Comparison of ENCODE assay signal across 17 cellular contexts in genomic region chr1:34975312-34975711, GRCh38. TPM values are rescaled to one million over a fixed set of nuclear protein-coding genes. Genes with fewer than 3 reads are reported as not detected.
DNase-seq lines count a peak whose midpoint lies in the region; ATAC-seq and TF ChIP-seq lines count a peak whose summit lies in the region.
"Had no signal": no experiment of that assay in that cellular context is flagged by ENCODE, and none has a peak within 500 bp of the region (broad histone marks: within the 10 kb centered on the region; RNA-seq: fewer than 3 reads in every experiment).

No MANE protein-coding gene starts in this region.

- H3K9me3 ChIP-seq in CD4-positive, alpha-beta T cell (ENCODE audit: control insufficient read depth, low read length), result no peaks in the 10 kb centered on the region
- H3K9me3 ChIP-seq in IMR-90 (ENCODE audit: control insufficient read depth, insufficient read depth, low read length), result no peaks in the 10 kb centered on the region
- H3K9me3 ChIP-seq: Peyer's patch, SJSA1 had no signal

- POLR2A ChIA-PET in CD4-positive, alpha-beta T cell (lab: Charles Lee), result interaction anchor here (0.8 kb wide), 1 partner anchor 9 kb away, joined by 3 read pairs; no protein-coding TSS in a partner anchor
- POLR2A ChIA-PET in IMR-90 (lab: Charles Lee; ENCODE audit: unreplicated experiment), result no interaction called here

- no peak overlapping the region for H2BK15ac ChIP-seq in IMR-90 (ENCODE audit: low read depth, low read length)

- TF ChIP-seq RAD21 in IMR-90 (IDR thresholded peaks at IDR 0.05; ENCODE audit: low read length), result no peak

- H3K4me3 Mint-ChIP-seq in CD4-positive, alpha-beta T cell, result no peak overlapping the region
- H3K4me3 Mint-ChIP-seq in stimulated activated effector memory CD8-positive, alpha-beta T cell treated with anti-CD3 and anti-CD28 coated beads, Interleukin-12 subunit alpha, Interleukin-12 subunit beta, amount 100 ng/mL, for 72 hours, result no peak overlapping the region

- no peaks in the 10 kb centered on the region for H3K27me3 ChIP-seq in CD4-positive, alpha-beta T cell (ENCODE audit: control insufficient read depth, insufficient read depth, low read length)
- H3K27me3 ChIP-seq in IMR-90 (ENCODE audit: control insufficient read depth, insufficient read depth, low read length), result no peaks in the 10 kb centered on the region
- H3K27me3 ChIP-seq: Peyer's patch, SJSA1 had no signal

- H3K4me2 ChIP-seq in IMR-90 (ENCODE audit: low read depth, low read length), result no peak overlapping the region

- peaks cover 2% of the 10 kb centered on the region; the same call in 1 of the 2 replicates for H3K36me3 ChIP-seq in IMR-90 (ENCODE audit: control insufficient read depth, insufficient read depth, low read length)
- H3K36me3 ChIP-seq: Peyer's patch, SJSA1 had no signal

- H3K4me3 ChIP-seq in IMR-90 (ENCODE audit: insufficient read depth, low read depth, low read length), result no peak overlapping the region
- H3K4me3 ChIP-seq: K562, Peyer's patch, SJSA1 had no signal

- dilution Hi-C loops in IMR-90 (cut with HindIII; ENCODE audit: low sequenced_read_pairs, unreplicated experiment), result no loop called here

- H3K9ac ChIP-seq in IMR-90 (ENCODE audit: low read depth, low read length), result no peak overlapping the region

- H3K79me1 ChIP-seq in IMR-90 (ENCODE audit: low read depth in 1 of 2, low read length in 2 of 2), result no peaks in the 10 kb centered on the region

- H3K4me1 Mint-ChIP-seq in CD4-positive, alpha-beta T cell (ENCODE audit: low read depth), result peaks cover 12% of the 10 kb centered on the region
- H3K4me1 Mint-ChIP-seq in stimulated activated effector memory CD8-positive, alpha-beta T cell treated with anti-CD3 and anti-CD28 coated beads, Interleukin-12 subunit alpha, Interleukin-12 subunit beta, amount 100 ng/mL, for 72 hours, result peaks cover 21% of the 10 kb centered on the region

- TF ChIP-seq CTCF in CD4-positive, alpha-beta T cell (IDR thresholded peaks at IDR 0.05), result no peak
- no peak for TF ChIP-seq CTCF in IMR-90 (conservative IDR thresholded peaks at IDR 0.05; ENCODE audit: low read depth, low read length)

- DNase-seq in CD4-positive, alpha-beta T cell, result no peak
- DNase-seq in IMR-90 (peak; percentile 12), islet precursor cell (peak; percentile 64), mucosa of gallbladder (ENCODE audit: low spot score) (no peak)
- DNase-seq in stimulated activated effector memory CD8-positive, alpha-beta T cell treated with anti-CD3 and anti-CD28 coated beads, Interleukin-12 subunit alpha, Interleukin-12 subunit beta, amount 100 ng/mL, for 72 hours (ENCODE audit: low spot score in 2 of 2), result no peak
- no peak for DNase-seq in activated CD4-positive, alpha-beta T cell treated with anti-CD3 and anti-CD28 coated beads, Interleukin-2, amount 50 U/mL, for 1 hour
- DNase-seq: NCI-H1105; NCI-H2081; NCI-H510A; NCI-H748 treated with DMSO at 0.1 percent for 48 hours; NK-92 treated with Interleukin-12 subunit alpha and Interleukin-12 subunit beta, amount 100 ng/mL, for 24 hours; Peyer's patch had no signal

- in situ Hi-C loops in IMR-90 (cut with MboI; ENCODE audit: low sequenced_read_pairs), result no loop called here

- no peak overlapping the region for H3K14ac ChIP-seq in IMR-90 (replicated peaks; ENCODE audit: low read depth, low read length)

- no peaks in the 10 kb centered on the region for H3K9me3 Mint-ChIP-seq in CD4-positive, alpha-beta T cell
- H3K9me3 Mint-ChIP-seq in stimulated activated effector memory CD8-positive, alpha-beta T cell treated with anti-CD3 and anti-CD28 coated beads, Interleukin-12 subunit alpha, Interleukin-12 subunit beta, amount 100 ng/mL, for 72 hours, result no peaks in the 10 kb centered on the region

- H3K27ac ChIP-seq in CD4-positive, alpha-beta T cell (ENCODE audit: low read depth, low read length), result no peak overlapping the region
- H3K27ac ChIP-seq in IMR-90 (ENCODE audit: insufficient read depth, low read length), result no peak overlapping the region
- H3K27ac ChIP-seq: Peyer's patch, SJSA1 had no signal

- H2BK20ac ChIP-seq in IMR-90 (ENCODE audit: low read depth, low read length), result no peak overlapping the region

- no peak overlapping the region for H2BK120ac ChIP-seq in IMR-90 (ENCODE audit: low read depth, low read length)

- H3K27me3 Mint-ChIP-seq in CD4-positive, alpha-beta T cell, result no peaks in the 10 kb centered on the region

- no TSS peak for BruUV-seq in IMR-90 (replicated peaks; lab: Mats Ljungman, UMichigan)

- H2BK5ac ChIP-seq in IMR-90 (ENCODE audit: low read depth, low read length, poor library complexity, severe bottlenecking), result no peak overlapping the region

- intact Hi-C loops in CD4-positive, alpha-beta T cell (cut with DNase I, micrococcal nuclease), result no loop called here
- intact Hi-C loops in IMR-90 (cut with micrococcal nuclease), result no loop called here

- CTCF ChIA-PET in CD4-positive, alpha-beta T cell (lab: Charles Lee), result interaction anchor here (0.6 kb wide), 1 partner anchor 123 kb away, joined by 3 read pairs; no protein-coding TSS in a partner anchor
- CTCF ChIA-PET in IMR-90 (lab: Yijun Ruan, JAX), result interaction anchor here (0.5 kb wide), 1 partner anchor 17 kb away, joined by 3 read pairs; no protein-coding TSS in a partner anchor

- H4K5ac ChIP-seq in IMR-90 (ENCODE audit: low read depth, low read length), result no peak overlapping the region

- no CpG with 5 or more reads among the region's 4 CpGs for WGBS in IMR-90 (ENCODE audit: extremely low coverage in 2 of 2, insufficient read length in 1 of 2), 2 experiments

- no peak overlapping the region for H3K18ac ChIP-seq in IMR-90 (ENCODE audit: low read depth, low read length)

- peak overlapping the region; percentile 51 for H3K27ac Mint-ChIP-seq in CD4-positive, alpha-beta T cell
- peak overlapping the region; percentile 2 for H3K27ac Mint-ChIP-seq in stimulated activated effector memory CD8-positive, alpha-beta T cell treated with anti-CD3 and anti-CD28 coated beads, Interleukin-12 subunit alpha, Interleukin-12 subunit beta, amount 100 ng/mL, for 72 hours

- H3K56ac ChIP-seq in IMR-90 (ENCODE audit: extremely low read depth, insufficient read depth, low read length), result no peak overlapping the region

- H2AFZ ChIP-seq in IMR-90 (replicated peaks; ENCODE audit: low read length, poor library complexity), result no peak overlapping the region

- no peaks in the 10 kb centered on the region for H4K20me1 ChIP-seq in IMR-90 (ENCODE audit: insufficient read depth, low read length)

- no peak for ATAC-seq in CD4-positive, alpha-beta T cell (ENCODE audit: poor library complexity)
- peak; percentile 53 for ATAC-seq in IMR-90 (ENCODE audit: low read depth)
- no peak for ATAC-seq in stimulated activated effector memory CD8-positive, alpha-beta T cell treated with anti-CD3 and anti-CD28 coated beads, Interleukin-12 subunit alpha, Interleukin-12 subunit beta, amount 100 ng/mL, for 72 hours
- no peak for ATAC-seq in GM21786 (IDR thresholded peaks at IDR 0.05; ENCODE audit: unreplicated experiment)

- no peak overlapping the region for H2AK5ac ChIP-seq in IMR-90 (ENCODE audit: low read depth, low read length)

- H3K9me1 ChIP-seq in IMR-90 (ENCODE audit: insufficient read depth, low read length), result no peaks in the 10 kb centered on the region

- H3K23ac ChIP-seq in IMR-90 (ENCODE audit: low read depth, low read length), result no peak overlapping the region

- H2AK9ac ChIP-seq in IMR-90 (replicated peaks; ENCODE audit: low read depth, low read length, poor library complexity), result no peak overlapping the region

- peaks cover 25% of the 10 kb centered on the region for H3K36me3 Mint-ChIP-seq in CD4-positive, alpha-beta T cell (ENCODE audit: low read depth)
- peaks cover 5% of the 10 kb centered on the region for H3K36me3 Mint-ChIP-seq in stimulated activated effector memory CD8-positive, alpha-beta T cell treated with anti-CD3 and anti-CD28 coated beads, Interleukin-12 subunit alpha, Interleukin-12 subunit beta, amount 100 ng/mL, for 72 hours

- no peak for TF ChIP-seq POLR2A in IMR-90 (IDR thresholded peaks at IDR 0.05; ENCODE audit: low read depth, low read length)

- no peak overlapping the region for H3K4ac ChIP-seq in IMR-90 (ENCODE audit: low read depth, low read length)

- H4K8ac ChIP-seq in IMR-90 (ENCODE audit: low read depth in 2 of 2, low read length in 2 of 2), result no peak overlapping the region

- H3K4me1 ChIP-seq in IMR-90 (ENCODE audit: control insufficient read depth, insufficient read depth, low read length), result no peaks in the 10 kb centered on the region
- H3K4me1 ChIP-seq: Peyer's patch, SJSA1 had no signal

- H4K91ac ChIP-seq in IMR-90 (ENCODE audit: insufficient read depth, low read depth, low read length), result no peak overlapping the region

TF ChIP-seq in IMR-90, 13 proteins besides CTCF, POLR2A, EP300 and RAD21 (continues in another document):
- TF ChIP-seq BHLHE40 (IDR thresholded peaks at IDR 0.05; ENCODE audit: low read depth, low read length) (no peak), USF2 (IDR thresholded peaks at IDR 0.05; ENCODE audit: low read depth, low read length) (no peak), SMC3 (IDR thresholded peaks at IDR 0.05; ENCODE audit: low read depth, low read length) (no peak), RFX5 (IDR thresholded peaks at IDR 0.05; ENCODE audit: low read depth, low read length) (no peak), MAFK (IDR thresholded peaks at IDR 0.05; ENCODE audit: low read depth, low read length) (no peak)

RNA-seq across cellular contexts. Expression of gene TMEM35B, which starts 9.8 kb away (rescaled TPM):
- total RNA-seq in CD4-positive, alpha-beta T cell, result 1 to 10 TPM in 1 of 2 experiments, under 1 TPM in 1; 0.85 to 2.3 TPM
- 19.7 and 20.0 TPM in 2 replicates for total RNA-seq in IMR-90 (2012; rRNA removed)
- polyA plus RNA-seq in IMR-90 (2012; rRNA removed), result 20.4 and 22.4 TPM in 2 replicates
- 25.5 and 34.7 TPM in 2 replicates for polyA plus RNA-seq in IMR-90 (2012; cell fraction: cytosol; rRNA removed)
- 7.4 and 8.0 TPM in 2 replicates for polyA plus RNA-seq in IMR-90 (2012; cell fraction: nucleus; rRNA removed; ENCODE audit: low replicate concordance)
- total RNA-seq in mucosa of gallbladder, result 70.2 TPM

RNA-seq across cellular contexts. Expression of gene DLGAP3, which starts 45.9 kb away (rescaled TPM):
- under 1 TPM; 0.34 to 0.44 TPM for total RNA-seq in CD4-positive, alpha-beta T cell
- total RNA-seq in IMR-90 (2012; rRNA removed), result not detected in 2 replicates
- polyA plus RNA-seq in IMR-90 (2012; rRNA removed), result 0.02 and 0.10 TPM in 2 replicates
- 0.03 TPM in 2 replicates for polyA plus RNA-seq in IMR-90 (2012; cell fraction: cytosol; rRNA removed)
- 0.01 and 0.09 TPM in 2 replicates for polyA plus RNA-seq in IMR-90 (2012; cell fraction: nucleus; rRNA removed; ENCODE audit: low replicate concordance)
- total RNA-seq in mucosa of gallbladder, result 0.43 TPM
- total RNA-seq: SJSA1 had no signal
- polyA plus RNA-seq: AG04450, BJ had no signal

RNA-seq across cellular contexts. Expression of gene ZMYM6, which starts 56.4 kb away (rescaled TPM):
- total RNA-seq in CD4-positive, alpha-beta T cell, result 10 to 100 TPM; 23.6 to 30.3 TPM
- total RNA-seq in IMR-90 (2012; rRNA removed) (5.7 and 9.7 TPM in 2 replicates), mucosa of gallbladder (19.6 TPM)
- 7.2 and 7.7 TPM in 2 replicates for polyA plus RNA-seq in IMR-90 (2012; rRNA removed)
- polyA plus RNA-seq in IMR-90 (2012; cell fraction: cytosol; rRNA removed), result 0.54 and 0.76 TPM in 2 replicates
- 10.2 and 30.9 TPM in 2 replicates for polyA plus RNA-seq in IMR-90 (2012; cell fraction: nucleus; rRNA removed; ENCODE audit: low replicate concordance)

Comparison
In these comparisons a context has a peak if more than half of its experiments do, and no peak if none do; other contexts are left out.
1. DNase-seq: peak in IMR-90 (single experiment) and islet precursor cell (single experiment); none in CD4-positive, alpha-beta T cell (0 of 10), stimulated activated effector memory CD8-positive, alpha-beta T cell treated with anti-CD3 and anti-CD28 coated beads, Interleukin-12 subunit alpha, Interleukin-12 subunit beta, amount 100 ng/mL, for 72 hours (0 of 2), activated CD4-positive, alpha-beta T cell treated with anti-CD3 and anti-CD28 coated beads, Interleukin-2, amount 50 U/mL, for 1 hour (single experiment) and mucosa of gallbladder (single experiment).